In the genomic region with DNA sequence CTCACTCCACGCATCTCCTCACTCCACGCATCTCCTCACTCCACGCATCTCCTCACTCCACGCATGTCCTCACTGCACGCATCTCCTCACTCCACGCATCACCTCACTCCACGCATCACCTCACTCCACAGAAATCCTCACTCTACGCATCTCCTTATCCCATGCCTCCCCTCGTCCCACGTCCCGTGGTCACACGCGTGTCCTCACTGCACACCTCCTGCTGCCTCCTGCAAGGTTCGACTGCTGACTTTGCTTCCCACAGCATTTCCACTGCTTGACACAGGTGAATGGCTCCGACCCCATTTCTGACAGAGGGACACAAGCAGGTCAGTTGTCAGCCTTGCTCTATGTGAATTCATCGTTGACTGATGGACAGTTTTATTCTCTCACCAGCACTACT, we compare ENCODE assay signal across 11 cellular contexts.
"Had no signal": no experiment of that assay in that cellular context is flagged by ENCODE, and none has a peak within 500 bp of the region (broad histone marks: within the 10 kb centered on the region; RNA-seq: fewer than 3 reads in every experiment).

No MANE protein-coding gene starts in this region.

- DNase-seq: activated CD4-positive, alpha-beta T cell treated with anti-CD3 and anti-CD28 coated beads for 4 hours; activated CD8-positive, alpha-beta memory T cell treated with anti-CD3 and anti-CD28 coated beads for 24 hours; activated naive CD4-positive, alpha-beta T cell treated with Interleukin-2 at 50 U/mL for 16 hours; activated naive CD8-positive, alpha-beta T cell treated with anti-CD3 and anti-CD28 coated beads, Interleukin-2, amount 50 U/mL, for 24 hours; heart right ventricle; mesendoderm; T-helper 2 cell had no signal

- H3K27me3 Mint-ChIP-seq: activated naive CD8-positive, alpha-beta T cell treated with anti-CD3 and anti-CD28 coated beads, Interleukin-2, amount 50 U/mL, for 24 hours; stimulated activated memory B cell treated with anti-CD40 and anti-IgM and Interleukin-4, amounts not matched to agents 10 μg/mL and 1 μg/mL and 100 μg/mL, for 72 hours had no signal

- H3K4me3 ChIP-seq: heart right ventricle, tibial nerve had no signal

- H3K27me3 ChIP-seq: heart right ventricle, tibial nerve had no signal

- H3K27ac ChIP-seq: heart right ventricle, tibial nerve had no signal

- H3K9me3 Mint-ChIP-seq: activated naive CD8-positive, alpha-beta T cell treated with anti-CD3 and anti-CD28 coated beads, Interleukin-2, amount 50 U/mL, for 24 hours; nephron; stimulated activated memory B cell treated with anti-CD40 and anti-IgM and Interleukin-4, amounts not matched to agents 10 μg/mL and 1 μg/mL and 100 μg/mL, for 72 hours had no signal

- H3K9me3 ChIP-seq: heart right ventricle, tibial nerve had no signal

- H3K27ac Mint-ChIP-seq: activated naive CD8-positive, alpha-beta T cell treated with anti-CD3 and anti-CD28 coated beads, Interleukin-2, amount 50 U/mL, for 24 hours; nephron; stimulated activated memory B cell treated with anti-CD40 and anti-IgM and Interleukin-4, amounts not matched to agents 10 μg/mL and 1 μg/mL and 100 μg/mL, for 72 hours had no signal

- H3K4me3 Mint-ChIP-seq: activated naive CD8-positive, alpha-beta T cell treated with anti-CD3 and anti-CD28 coated beads, Interleukin-2, amount 50 U/mL, for 24 hours; nephron; stimulated activated memory B cell treated with anti-CD40 and anti-IgM and Interleukin-4, amounts not matched to agents 10 μg/mL and 1 μg/mL and 100 μg/mL, for 72 hours had no signal

- FAIRE-seq: frontal cortex had no signal

- H3K4me1 Mint-ChIP-seq: activated naive CD8-positive, alpha-beta T cell treated with anti-CD3 and anti-CD28 coated beads, Interleukin-2, amount 50 U/mL, for 24 hours; nephron; stimulated activated memory B cell treated with anti-CD40 and anti-IgM and Interleukin-4, amounts not matched to agents 10 μg/mL and 1 μg/mL and 100 μg/mL, for 72 hours had no signal

- ATAC-seq: activated naive CD8-positive, alpha-beta T cell treated with anti-CD3 and anti-CD28 coated beads, Interleukin-2, amount 50 U/mL, for 24 hours; heart right ventricle; stimulated activated memory B cell treated with anti-CD40 and anti-IgM and Interleukin-4, amounts not matched to agents 10 μg/mL and 1 μg/mL and 100 μg/mL, for 72 hours had no signal

- H3K4me1 ChIP-seq: tibial nerve had no signal
